Comparison of ENCODE assay signal across 16 cellular contexts in the genomic region with DNA sequence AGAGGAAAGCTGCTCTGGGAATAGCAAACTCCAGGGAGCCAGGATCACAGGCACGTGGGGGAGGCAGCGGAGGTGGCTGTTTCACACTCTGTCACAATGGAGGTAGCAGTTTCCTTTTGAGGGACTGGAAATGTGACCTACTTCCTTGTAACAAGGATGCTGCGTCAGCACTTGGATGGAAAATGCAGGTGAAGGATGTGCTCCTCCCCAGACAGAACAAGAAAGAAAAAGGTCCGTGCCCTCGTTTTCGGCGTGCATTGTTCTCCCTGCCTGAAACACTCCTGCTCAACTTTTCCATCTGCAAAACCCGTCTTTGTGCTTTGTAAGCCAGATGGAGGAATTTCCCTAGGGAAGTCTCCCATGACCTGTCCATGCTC. TPM values are rescaled to one million over a fixed set of nuclear protein-coding genes. Genes with fewer than 3 reads are reported as not detected.
DNase-seq lines count a peak whose midpoint lies in the region; ATAC-seq and TF ChIP-seq lines count a peak whose summit lies in the region.
"Had no signal": no experiment of that assay in that cellular context is flagged by ENCODE, and none has a peak within 500 bp of the region (broad histone marks: within the 10 kb centered on the region; RNA-seq: fewer than 3 reads in every experiment).

No MANE protein-coding gene starts in this region.

- no peaks in the 10 kb centered on the region for H3K79me1 ChIP-seq in IMR-90 (ENCODE audit: low read depth in 1 of 2, low read length in 2 of 2)

- no peak for TF ChIP-seq POLR2A in IMR-90 (IDR thresholded peaks at IDR 0.05; ENCODE audit: low read depth, low read length)

- no TSS peak for BruUV-seq in IMR-90 (replicated peaks; lab: Mats Ljungman, UMichigan)

- no peak overlapping the region for H2BK20ac ChIP-seq in IMR-90 (ENCODE audit: low read depth, low read length)

- POLR2A ChIA-PET in IMR-90 (lab: Charles Lee; ENCODE audit: unreplicated experiment) = no interaction called here

- H3K14ac ChIP-seq in IMR-90 (replicated peaks; ENCODE audit: low read depth, low read length) = no peak overlapping the region

- H3K23ac ChIP-seq in IMR-90 (ENCODE audit: low read depth, low read length) = no peak overlapping the region

- no peak for TF ChIP-seq RAD21 in IMR-90 (IDR thresholded peaks at IDR 0.05; ENCODE audit: low read length)

- dilution Hi-C loops in IMR-90 (cut with HindIII; ENCODE audit: low sequenced_read_pairs, unreplicated experiment) = no loop called here

- H4K20me1 ChIP-seq in IMR-90 (ENCODE audit: insufficient read depth, low read length) = no peaks in the 10 kb centered on the region

- H2AK5ac ChIP-seq in IMR-90 (ENCODE audit: low read depth, low read length) = no peak overlapping the region

- peak overlapping the region; percentile 55 for H2AK9ac ChIP-seq in IMR-90 (replicated peaks; ENCODE audit: low read depth, low read length, poor library complexity)

- no peak overlapping the region for H3K56ac ChIP-seq in IMR-90 (ENCODE audit: extremely low read depth, insufficient read depth, low read length)

- TF ChIP-seq CTCF in IMR-90 (conservative IDR thresholded peaks at IDR 0.05; ENCODE audit: low read depth, low read length) (no peak), progenitor cell of endocrine pancreas (IDR thresholded peaks at IDR 0.05; ENCODE audit: unreplicated experiment) (no peak)

- peaks cover 13% of the 10 kb centered on the region for H3K4me1 Mint-ChIP-seq in progenitor cell of endocrine pancreas (ENCODE audit: low read depth)
- no peaks in the 10 kb centered on the region for H3K4me1 Mint-ChIP-seq in stimulated activated memory B cell treated with anti-CD40 and anti-IgM and Interleukin-4, amounts not matched to agents 10 μg/mL and 1 μg/mL and 100 μg/mL, for 72 hours
- H3K4me1 Mint-ChIP-seq: natural killer cell had no signal

- H4K5ac ChIP-seq in IMR-90 (ENCODE audit: low read depth, low read length) = no peak overlapping the region

- H2BK5ac ChIP-seq in IMR-90 (ENCODE audit: low read depth, low read length, poor library complexity, severe bottlenecking) = no peak overlapping the region

- peaks cover 17% of the 10 kb centered on the region for H3K9me3 Mint-ChIP-seq in progenitor cell of endocrine pancreas (ENCODE audit: low read depth)
- peaks cover 17% of the 10 kb centered on the region for H3K9me3 Mint-ChIP-seq in stimulated activated memory B cell treated with anti-CD40 and anti-IgM and Interleukin-4, amounts not matched to agents 10 μg/mL and 1 μg/mL and 100 μg/mL, for 72 hours

- no peak overlapping the region for H3K4me3 Mint-ChIP-seq in progenitor cell of endocrine pancreas (ENCODE audit: low read depth)
- no peak overlapping the region for H3K4me3 Mint-ChIP-seq in stimulated activated memory B cell treated with anti-CD40 and anti-IgM and Interleukin-4, amounts not matched to agents 10 μg/mL and 1 μg/mL and 100 μg/mL, for 72 hours
- H3K4me3 Mint-ChIP-seq: natural killer cell had no signal

- no peak for ATAC-seq in IMR-90 (ENCODE audit: low read depth)
- no peak for ATAC-seq in HG02973 (IDR thresholded peaks at IDR 0.05; ENCODE audit: unreplicated experiment)
- no peak for ATAC-seq in GM18907 (IDR thresholded peaks at IDR 0.05; ENCODE audit: unreplicated experiment)
- ATAC-seq in stimulated activated memory B cell treated with anti-CD40 and anti-IgM and Interleukin-4, amounts not matched to agents 10 μg/mL and 1 μg/mL and 100 μg/mL, for 72 hours = no peak

- H4K91ac ChIP-seq in IMR-90 (ENCODE audit: insufficient read depth, low read depth, low read length) = no peak overlapping the region

- H3K27me3 Mint-ChIP-seq in progenitor cell of endocrine pancreas = peaks cover 44% of the 10 kb centered on the region
- peaks cover 65% of the 10 kb centered on the region for H3K27me3 Mint-ChIP-seq in stimulated activated memory B cell treated with anti-CD40 and anti-IgM and Interleukin-4, amounts not matched to agents 10 μg/mL and 1 μg/mL and 100 μg/mL, for 72 hours

- H3K9me3 ChIP-seq in IMR-90 (ENCODE audit: control insufficient read depth, insufficient read depth, low read length) = peaks cover 3% of the 10 kb centered on the region; the same call in 1 of the 2 replicates

- H3K4me2 ChIP-seq in IMR-90 (ENCODE audit: low read depth, low read length) = no peak overlapping the region

- intact Hi-C loops in IMR-90 (cut with micrococcal nuclease) = no loop called here

- H4K8ac ChIP-seq in IMR-90 (ENCODE audit: low read depth in 2 of 2, low read length in 2 of 2) = no peak overlapping the region

- H3K4me3 ChIP-seq in IMR-90 (ENCODE audit: insufficient read depth, low read depth, low read length) = no peak overlapping the region
- H3K4me3 ChIP-seq: ascending aorta, SK-N-MC had no signal

- H2BK15ac ChIP-seq in IMR-90 (ENCODE audit: low read depth, low read length) = no peak overlapping the region

- H2AFZ ChIP-seq in IMR-90 (replicated peaks; ENCODE audit: low read length, poor library complexity) = no peak overlapping the region

- H3K4ac ChIP-seq in IMR-90 (ENCODE audit: low read depth, low read length) = no peak overlapping the region

- H3K27ac ChIP-seq in IMR-90 (ENCODE audit: insufficient read depth, low read length) = no peak overlapping the region
- H3K27ac ChIP-seq: ascending aorta, SK-N-MC had no signal

- H3K4me1 ChIP-seq in IMR-90 (ENCODE audit: control insufficient read depth, insufficient read depth, low read length) = no peaks in the 10 kb centered on the region
- H3K4me1 ChIP-seq: ascending aorta had no signal

- H3K9me1 ChIP-seq in IMR-90 (ENCODE audit: insufficient read depth, low read length) = no peaks in the 10 kb centered on the region

- H3K27me3 ChIP-seq in IMR-90 (ENCODE audit: control insufficient read depth, insufficient read depth, low read length) = peaks cover 41% of the 10 kb centered on the region
- H3K27me3 ChIP-seq: ascending aorta had no signal

- H3K9ac ChIP-seq in IMR-90 (ENCODE audit: low read depth, low read length) = no peak overlapping the region

- H3K36me3 Mint-ChIP-seq in progenitor cell of endocrine pancreas (ENCODE audit: insufficient read depth) = no peaks in the 10 kb centered on the region
- H3K36me3 Mint-ChIP-seq in stimulated activated memory B cell treated with anti-CD40 and anti-IgM and Interleukin-4, amounts not matched to agents 10 μg/mL and 1 μg/mL and 100 μg/mL, for 72 hours = no peaks in the 10 kb centered on the region

- no peak overlapping the region for H2BK120ac ChIP-seq in IMR-90 (ENCODE audit: low read depth, low read length)

- in situ Hi-C loops in IMR-90 (cut with MboI; ENCODE audit: low sequenced_read_pairs) = no loop called here

- no peak overlapping the region for H3K18ac ChIP-seq in IMR-90 (ENCODE audit: low read depth, low read length)

- CTCF ChIA-PET in IMR-90 (lab: Yijun Ruan, JAX) = no interaction called here

- no CpG with 5 or more reads among the region's 8 CpGs for WGBS in IMR-90 (ENCODE audit: extremely low coverage in 2 of 2, insufficient read length in 1 of 2), 2 experiments

- H3K36me3 ChIP-seq in IMR-90 (ENCODE audit: control insufficient read depth, insufficient read depth, low read length) = no peaks in the 10 kb centered on the region
- H3K36me3 ChIP-seq: ascending aorta had no signal

- DNase-seq in IMR-90 (no peak), dermis blood vessel endothelial cell (peak; percentile 41), kidney tubule cell (ENCODE audit: low spot score) (peak; percentile 39), progenitor cell of endocrine pancreas (ENCODE audit: low spot score, unreplicated experiment) (peak; percentile 8), SK-N-DZ (ENCODE audit: low spot score) (no peak)
- DNase-seq: activated gamma-delta T cell treated with Interleukin-2 at 50 U/mL for 16 hours; AML-193; natural killer cell; NCI-H1048; small intestine; stimulated activated naive CD4-positive, alpha-beta T cell had no signal

- H3K27ac Mint-ChIP-seq in progenitor cell of endocrine pancreas = no peak overlapping the region
- no peak overlapping the region for H3K27ac Mint-ChIP-seq in stimulated activated memory B cell treated with anti-CD40 and anti-IgM and Interleukin-4, amounts not matched to agents 10 μg/mL and 1 μg/mL and 100 μg/mL, for 72 hours
- H3K27ac Mint-ChIP-seq: natural killer cell had no signal

TF ChIP-seq in IMR-90, 13 proteins besides CTCF, POLR2A, EP300 and RAD21:
- TF ChIP-seq FOS (IDR thresholded peaks at IDR 0.05; ENCODE audit: low read depth, low read length) (no peak), SMC3 (IDR thresholded peaks at IDR 0.05; ENCODE audit: low read depth, low read length) (no peak), MAFK (IDR thresholded peaks at IDR 0.05; ENCODE audit: low read depth, low read length) (no peak)
- TF ChIP-seq, protein P1, sequence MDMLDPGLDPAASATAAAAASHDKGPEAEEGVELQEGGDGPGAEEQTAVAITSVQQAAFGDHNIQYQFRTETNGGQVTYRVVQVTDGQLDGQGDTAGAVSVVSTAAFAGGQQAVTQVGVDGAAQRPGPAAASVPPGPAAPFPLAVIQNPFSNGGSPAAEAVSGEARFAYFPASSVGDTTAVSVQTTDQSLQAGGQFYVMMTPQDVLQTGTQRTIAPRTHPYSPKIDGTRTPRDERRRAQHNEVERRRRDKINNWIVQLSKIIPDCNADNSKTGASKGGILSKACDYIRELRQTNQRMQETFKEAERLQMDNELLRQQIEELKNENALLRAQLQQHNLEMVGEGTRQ (IDR thresholded peaks at IDR 0.05; ENCODE audit: low read depth, low read length) = no peak
- TF ChIP-seq, protein P2, sequence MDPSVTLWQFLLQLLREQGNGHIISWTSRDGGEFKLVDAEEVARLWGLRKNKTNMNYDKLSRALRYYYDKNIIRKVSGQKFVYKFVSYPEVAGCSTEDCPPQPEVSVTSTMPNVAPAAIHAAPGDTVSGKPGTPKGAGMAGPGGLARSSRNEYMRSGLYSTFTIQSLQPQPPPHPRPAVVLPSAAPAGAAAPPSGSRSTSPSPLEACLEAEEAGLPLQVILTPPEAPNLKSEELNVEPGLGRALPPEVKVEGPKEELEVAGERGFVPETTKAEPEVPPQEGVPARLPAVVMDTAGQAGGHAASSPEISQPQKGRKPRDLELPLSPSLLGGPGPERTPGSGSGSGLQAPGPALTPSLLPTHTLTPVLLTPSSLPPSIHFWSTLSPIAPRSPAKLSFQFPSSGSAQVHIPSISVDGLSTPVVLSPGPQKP (IDR thresholded peaks at IDR 0.05; ENCODE audit: borderline replicate concordance, low read depth, low read length) = no peak

RNA-seq across cellular contexts. Expression of a gene that starts 55.1 kb away (rescaled TPM):
- total RNA-seq in IMR-90 (2012; rRNA removed) = 7.8 and 8.2 TPM in 2 replicates
- polyA plus RNA-seq in IMR-90 (2012; rRNA removed) = 14.4 and 15.0 TPM in 2 replicates
- 6.6 and 11.4 TPM in 2 replicates for polyA plus RNA-seq in IMR-90 (2012; cell fraction: cytosol; rRNA removed)
- polyA plus RNA-seq in IMR-90 (2012; cell fraction: nucleus; rRNA removed; ENCODE audit: low replicate concordance) = 16.7 and 24.7 TPM in 2 replicates
- 15.0 and 29.4 TPM in 2 replicates for total RNA-seq in dermis blood vessel endothelial cell
- 72.4 and 79.8 TPM in 2 replicates for total RNA-seq in progenitor cell of endocrine pancreas
- 16.6 and 21.8 TPM in 2 replicates for polyA plus RNA-seq in SK-N-DZ (2014; cell fraction: cytosol; rRNA removed)
- polyA plus RNA-seq in SK-N-DZ (2014; cell fraction: nucleus; rRNA removed) = 8.4 and 12.8 TPM in 2 replicates

Comparison
In these comparisons a context has a peak if more than half of its experiments do, and no peak if none do; other contexts are left out.
1. DNase-seq: peak in dermis blood vessel endothelial cell (single experiment), kidney tubule cell (single experiment) and progenitor cell of endocrine pancreas (single experiment); none in IMR-90 (single experiment) and SK-N-DZ (single experiment).